Comparison of ENCODE assay signal across 3 cellular contexts in the genomic region with DNA sequence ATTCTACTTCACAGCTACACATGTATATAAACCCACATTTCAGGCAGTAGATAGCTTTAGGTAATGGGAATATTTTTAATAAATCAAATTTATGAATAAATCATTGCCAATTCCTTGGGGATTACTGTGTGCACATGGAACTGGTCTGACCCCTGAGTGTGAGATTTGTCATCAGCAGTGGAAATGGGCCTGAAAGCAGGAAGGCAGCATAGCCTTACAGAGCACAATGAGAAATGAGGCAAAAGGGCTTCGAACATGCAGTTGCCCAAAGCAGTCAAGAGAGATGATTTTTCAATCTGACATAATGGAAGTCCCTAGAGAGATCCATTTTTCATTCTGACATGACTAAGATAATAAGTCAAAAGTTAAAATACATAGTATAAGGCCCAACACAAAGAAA.
"Had no signal": no experiment of that assay in that cellular context is flagged by ENCODE, and none has a peak within 500 bp of the region (broad histone marks: within the 10 kb centered on the region; RNA-seq: fewer than 3 reads in every experiment).

No MANE protein-coding gene starts in this region.

- ATAC-seq: GM12878 had no signal

- DNase-seq: GDM1, GF-D8 had no signal

- H3K4me3 ChIP-seq: GM12878 had no signal
